ENCODE assay signal across 8 cellular contexts in genomic region chrX:19991350-19991718, GRCh38. TPM values are rescaled to one million over a fixed set of nuclear protein-coding genes. Genes with fewer than 3 reads are reported as not detected.
DNase-seq lines count a peak whose midpoint lies in the region; ATAC-seq and TF ChIP-seq lines count a peak whose summit lies in the region.

No MANE protein-coding gene starts in this region.

- no peak for TF ChIP-seq CTCF in glutamatergic neuron (IDR thresholded peaks at IDR 0.05; ENCODE audit: partially characterized antibody, unreplicated experiment)
- TF ChIP-seq CTCF in testis (IDR thresholded peaks at IDR 0.05): no peak

- 36 to 48% methylated on average over 5 to 6 of the region's 6 CpGs for WGBS in testis, 2 donors

- peak overlapping the region; percentile 80 for H3K4me3 Mint-ChIP-seq in activated CD4-positive, alpha-beta T cell treated with anti-CD3 and anti-CD28 coated beads for 36 hours
- peak overlapping the region; percentile 75 for H3K4me3 Mint-ChIP-seq in glutamatergic neuron (ENCODE audit: unreplicated experiment)

- no peak for TF ChIP-seq POLR2A in testis (IDR thresholded peaks at IDR 0.05)

- peak; percentile 21 for ATAC-seq in activated CD4-positive, alpha-beta T cell treated with anti-CD3 and anti-CD28 coated beads for 36 hours
- ATAC-seq in GM21723 (IDR thresholded peaks at IDR 0.05; ENCODE audit: unreplicated experiment): no peak

- H3K4me1 Mint-ChIP-seq in activated CD4-positive, alpha-beta T cell treated with anti-CD3 and anti-CD28 coated beads for 36 hours: peaks cover 16% of the 10 kb centered on the region
- H3K4me1 Mint-ChIP-seq in glutamatergic neuron (ENCODE audit: low read depth, unreplicated experiment): no peaks in the 10 kb centered on the region

- intact Hi-C loops in activated CD4-positive, alpha-beta T cell treated with anti-CD3 and anti-CD28 coated beads for 36 hours (cut with DNase I, micrococcal nuclease): loop anchor here (1.0 to 10.0 kb wide), 6 partner anchors 64 to 647 kb away; partner anchors contain the start of genes EIF1AX (in 1 of the 2) and PDHA1 (in 1 of the 2)
- intact Hi-C loops in testis (cut with DNase I; ENCODE audit: low total_unique reads): no loop called here

- no peaks in the 10 kb centered on the region for H3K27me3 ChIP-seq in testis

- H3K27ac ChIP-seq in testis: peak overlapping the region in 1 of 2 donors; percentile 59

- POLR2A ChIA-PET in activated CD4-positive, alpha-beta T cell treated with anti-CD3 and anti-CD28 coated beads for 36 hours (lab: Charles Lee): interaction anchor here (0.7 kb wide), 1 partner anchor 97 kb away, joined by 5 read pairs; no protein-coding TSS in a partner anchor

- peak overlapping the region; percentile 95 for H3K27ac Mint-ChIP-seq in activated CD4-positive, alpha-beta T cell treated with anti-CD3 and anti-CD28 coated beads for 36 hours
- H3K27ac Mint-ChIP-seq in glutamatergic neuron (ENCODE audit: unreplicated experiment): peak overlapping the region; percentile 86

- H3K9me3 Mint-ChIP-seq in activated CD4-positive, alpha-beta T cell treated with anti-CD3 and anti-CD28 coated beads for 36 hours (ENCODE audit: low read depth): no peaks in the 10 kb centered on the region
- peaks cover 6% of the 10 kb centered on the region for H3K9me3 Mint-ChIP-seq in glutamatergic neuron (ENCODE audit: unreplicated experiment)

- no peaks in the 10 kb centered on the region for H3K27me3 Mint-ChIP-seq in activated CD4-positive, alpha-beta T cell treated with anti-CD3 and anti-CD28 coated beads for 36 hours
- H3K27me3 Mint-ChIP-seq in glutamatergic neuron (ENCODE audit: unreplicated experiment): peaks cover 8% of the 10 kb centered on the region

- H3K4me1 ChIP-seq in testis: no peaks in the 10 kb centered on the region

- H3K4me3 ChIP-seq in testis: peak overlapping the region; percentile 31 to 59

- CTCF ChIA-PET in activated CD4-positive, alpha-beta T cell treated with anti-CD3 and anti-CD28 coated beads for 36 hours (lab: Charles Lee): interaction anchor here (0.7 to 1.3 kb wide), 2 partner anchors 13 to 86 kb away, joined by 3 to 5 read pairs; no protein-coding TSS in a partner anchor

- no peaks in the 10 kb centered on the region for H3K36me3 Mint-ChIP-seq in activated CD4-positive, alpha-beta T cell treated with anti-CD3 and anti-CD28 coated beads for 36 hours (ENCODE audit: low read depth)
- H3K36me3 Mint-ChIP-seq in glutamatergic neuron (ENCODE audit: unreplicated experiment): no peaks in the 10 kb centered on the region

- no peaks in the 10 kb centered on the region for H3K9me3 ChIP-seq in testis

- no peaks in the 10 kb centered on the region for H3K36me3 ChIP-seq in testis (ENCODE audit: low read depth, missing control alignments)

- peak; percentile 28 for DNase-seq in activated CD4-positive, alpha-beta T cell treated with anti-CD3 and anti-CD28 coated beads for 36 hours
- no peak for DNase-seq in activated CD4-positive, alpha-beta T cell treated with anti-CD3 and anti-CD28 coated beads, Interleukin-2, amount 50 U/mL, for 1 hour
- peak; percentile 1 to 5 for DNase-seq in activated CD4-positive, alpha-beta T cell treated with anti-CD3 and anti-CD28 coated beads, Interleukin-2, amount 50 U/mL, for 4 hours
- DNase-seq in glutamatergic neuron (no peak), testis (no peak), DMS153 treated with DMSO at 0.1 percent for 48 hours (lab: John Stamatoyannopoulos, UW; ENCODE audit: unreplicated experiment) (no peak), AG08396 (ENCODE audit: low spot score) (no peak)

RNA-seq across cellular contexts. Expression of gene BCLAF3, which starts 0.5 kb away (rescaled TPM):
- 1 to 10 TPM; 4.3 to 5.7 TPM for total RNA-seq in activated CD4-positive, alpha-beta T cell treated with anti-CD3 and anti-CD28 coated beads for 36 hours
- total RNA-seq in glutamatergic neuron (ENCODE audit: unreplicated experiment) (22.3 TPM), testis (10 to 100 TPM in 1 of 2 donors, 1 to 10 TPM in 1; 7.7 to 10.7 TPM)
- polyA plus RNA-seq in testis (ENCODE audit: insufficient read depth, low read depth, low replicate concordance): 5.7 TPM

Comparison
In these comparisons a context has a peak if more than half of its experiments do, and no peak if none do; other contexts are left out.
1. DNase-seq: peak in activated CD4-positive, alpha-beta T cell treated with anti-CD3 and anti-CD28 coated beads for 36 hours (single experiment) and activated CD4-positive, alpha-beta T cell treated with anti-CD3 and anti-CD28 coated beads, Interleukin-2, amount 50 U/mL, for 4 hours (2 of 2); none in activated CD4-positive, alpha-beta T cell treated with anti-CD3 and anti-CD28 coated beads, Interleukin-2, amount 50 U/mL, for 1 hour (single experiment), glutamatergic neuron (single experiment), testis (single experiment), DMS153 treated with DMSO at 0.1 percent for 48 hours (single experiment) and AG08396 (single experiment).